14 cellular contexts compared by ENCODE assay signal in genomic region chr3:178551916-178552321, GRCh38. TPM values are rescaled to one million over a fixed set of nuclear protein-coding genes. Genes with fewer than 3 reads are reported as not detected.
DNase-seq lines count a peak whose midpoint lies in the region; ATAC-seq and TF ChIP-seq lines count a peak whose summit lies in the region.
"Had no signal": no experiment of that assay in that cellular context is flagged by ENCODE, and none has a peak within 500 bp of the region (broad histone marks: within the 10 kb centered on the region; RNA-seq: fewer than 3 reads in every experiment).

No MANE protein-coding gene starts in this region.

- H2AFZ ChIP-seq in ACC112 (ENCODE audit: low read length, unreplicated experiment): no peak overlapping the region

- peak; percentile 23 to 48 for DNase-seq in Kasumi-1 (lab: John Stamatoyannopoulos, UW)
- peak; percentile 84 for DNase-seq in amniotic epithelial cell (ENCODE audit: low read depth)
- peak in 2 of 3 donors; percentile 10 to 49 for DNase-seq in right cardiac atrium
- no peak for DNase-seq in gastrocnemius medialis
- DNase-seq in aorta: no peak
- no peak for DNase-seq in activated T-cell treated with anti-CD3 and anti-CD28 coated beads, Interleukin-2, amount 50 U/mL, for 1 hour
- no peak for DNase-seq in HuH-7.5 (ENCODE audit: low spot score)
- DNase-seq: ACHN; activated gamma-delta T cell treated with Interleukin-2 at 50 U/mL for 16 hours; islet precursor cell; stimulated activated CD4-positive, alpha-beta T cell treated with anti-CD3 and anti-CD28 coated beads, Interleukin-12 subunit alpha, Interleukin-12 subunit beta, amount 100 ng/mL, for 4 hours; transverse colon had no signal

- TF ChIP-seq CTCF in gastrocnemius medialis (IDR thresholded peaks at IDR 0.05 in 4 of 5, conservative IDR thresholded peaks at IDR 0.05 in 1 of 5): no peak

- ATAC-seq in right cardiac atrium (peak; percentile 70 to 72), gastrocnemius medialis (no peak), aorta (ENCODE audit: low FRiP score) (no peak)

- TF ChIP-seq POLR2A in gastrocnemius medialis (IDR thresholded peaks at IDR 0.05): no peak

- no peaks in the 10 kb centered on the region for H3K79me2 ChIP-seq in ACC112 (ENCODE audit: control insufficient read depth, insufficient read depth, low read length, unreplicated experiment)

- intact Hi-C loops in right cardiac atrium (cut with DNase I): no loop called here
- intact Hi-C loops in gastrocnemius medialis (cut with DNase I; ENCODE audit: low total_unique reads): no loop called here
- intact Hi-C loops in aorta (cut with DNase I): no loop called here

- H3K9me3 ChIP-seq in right cardiac atrium (ENCODE audit: control insufficient read depth, low read length): no peaks in the 10 kb centered on the region
- no peaks in the 10 kb centered on the region for H3K9me3 ChIP-seq in gastrocnemius medialis
- H3K9me3 ChIP-seq in aorta (ENCODE audit: control insufficient read depth, low read length): no peaks in the 10 kb centered on the region
- H3K9me3 ChIP-seq: transverse colon had no signal

- H3K27me3 ChIP-seq in ACC112 (ENCODE audit: insufficient read depth, low read length) (no peaks in the 10 kb centered on the region), right cardiac atrium (ENCODE audit: control insufficient read depth, insufficient read depth) (no peaks in the 10 kb centered on the region), gastrocnemius medialis (no peaks in the 10 kb centered on the region), aorta (ENCODE audit: control insufficient read depth in 1 of 2, insufficient read depth in 2 of 2, low read length in 1 of 2) (no peaks in the 10 kb centered on the region)
- H3K27me3 ChIP-seq: transverse colon had no signal

- H3K36me3 ChIP-seq in ACC112 (ENCODE audit: insufficient read depth, low read length) (no peaks in the 10 kb centered on the region), gastrocnemius medialis (no peaks in the 10 kb centered on the region), aorta (ENCODE audit: control insufficient read depth in 1 of 2, insufficient read depth in 2 of 2, low read length in 1 of 2) (no peaks in the 10 kb centered on the region)
- H3K36me3 ChIP-seq: transverse colon had no signal

- H3K4me3 ChIP-seq in ACC112 (ENCODE audit: low read depth, low read length) (peak overlapping the region; percentile 52; the same call in 1 of the 2 replicates), right cardiac atrium (ENCODE audit: low read length) (no peak overlapping the region), gastrocnemius medialis (no peak overlapping the region), aorta (ENCODE audit: low read length in 2 of 2) (no peak overlapping the region)
- H3K4me3 ChIP-seq: SK-N-MC, transverse colon had no signal

- WGBS in right cardiac atrium: 54% methylated on average over 7 of the region's 7 CpGs
- WGBS in aorta, 2 donors: 60 to 65% methylated on average over 7 of the region's 7 CpGs

- peaks cover 3% of the 10 kb centered on the region for H3K4me1 ChIP-seq in ACC112 (ENCODE audit: control insufficient read depth, insufficient read depth, low read length, unreplicated experiment)
- no peaks in the 10 kb centered on the region for H3K4me1 ChIP-seq in right cardiac atrium (ENCODE audit: control insufficient read depth, insufficient read depth, low read length)
- H3K4me1 ChIP-seq in gastrocnemius medialis: no peaks in the 10 kb centered on the region
- no peaks in the 10 kb centered on the region for H3K4me1 ChIP-seq in aorta (ENCODE audit: control insufficient read depth in 1 of 2, insufficient read depth in 2 of 2, low read length in 2 of 2)
- H3K4me1 ChIP-seq: transverse colon had no signal

- no peak overlapping the region for H3K27ac ChIP-seq in ACC112 (ENCODE audit: low read depth, low read length)
- H3K27ac ChIP-seq in right cardiac atrium (ENCODE audit: low read length): no peak overlapping the region
- H3K27ac ChIP-seq in gastrocnemius medialis: no peak overlapping the region
- no peak overlapping the region for H3K27ac ChIP-seq in aorta (ENCODE audit: low read depth in 1 of 2, low read length in 2 of 2)
- H3K27ac ChIP-seq: SK-N-MC, transverse colon had no signal

- in situ Hi-C loops in gastrocnemius medialis (cut with MboI; ENCODE audit: low sequenced_read_pairs in 4 of 4): no loop called here

RNA-seq across cellular contexts. Expression of gene KCNMB2, which starts 15.7 kb away (rescaled TPM):
- total RNA-seq in right cardiac atrium: 1 to 10 TPM; 4.5 to 10.0 (median 5.9) TPM
- 4.6 TPM for polyA plus RNA-seq in right cardiac atrium
- total RNA-seq in gastrocnemius medialis: not detected
- not detected for total RNA-seq in aorta
- not detected for polyA plus RNA-seq in aorta

Comparison
In these comparisons a context has a peak if more than half of its experiments do, and no peak if none do; other contexts are left out.
1. DNase-seq: peak in Kasumi-1 (2 of 2), amniotic epithelial cell (single experiment) and right cardiac atrium (2 of 3); none in gastrocnemius medialis (0 of 2), aorta (0 of 2), activated T-cell treated with anti-CD3 and anti-CD28 coated beads, Interleukin-2, amount 50 U/mL, for 1 hour (single experiment) and HuH-7.5 (single experiment).
2. ATAC-seq: peak in right cardiac atrium (2 of 2); none in gastrocnemius medialis (0 of 2) and aorta (single experiment).
3. RNA of gene KCNMB2, which starts 15.7 kb away (total RNA-seq): 4.5 to 10.0 TPM in right cardiac atrium; not detected in gastrocnemius medialis and not detected in aorta; every median in the first group is over 4 times any median in the second.